ENCODE assay signal across 9 cellular contexts in genomic region chr5:135392256-135392655, GRCh38. TPM values are rescaled to one million over a fixed set of nuclear protein-coding genes. Genes with fewer than 3 reads are reported as not detected.
DNase-seq lines count a peak whose midpoint lies in the region; ATAC-seq and TF ChIP-seq lines count a peak whose summit lies in the region.
"Had no signal": no experiment of that assay in that cellular context is flagged by ENCODE, and none has a peak within 500 bp of the region (broad histone marks: within the 10 kb centered on the region; RNA-seq: fewer than 3 reads in every experiment).

No MANE protein-coding gene starts in this region.

- CTCF ChIA-PET in IMR-90 (lab: Yijun Ruan, JAX) = interaction anchor here (0.6 to 0.8 kb wide), 2 partner anchors 10 to 24 kb away, joined by 3 to 4 read pairs; no protein-coding TSS in a partner anchor

- no TSS peak for BruUV-seq in IMR-90 (replicated peaks; lab: Mats Ljungman, UMichigan)

- 89% methylated on average over 2 of the region's 2 CpGs; no CpG with 5 or more reads in 1 of the 2 experiments for WGBS in IMR-90 (ENCODE audit: extremely low coverage in 2 of 2, insufficient read length in 1 of 2), 2 experiments

- peak overlapping the region; percentile 98 for H2BK5ac ChIP-seq in IMR-90 (ENCODE audit: low read depth, low read length, poor library complexity, severe bottlenecking)

- dilution Hi-C loops in IMR-90 (cut with HindIII; ENCODE audit: low sequenced_read_pairs, unreplicated experiment) = no loop called here

- H3K9me3 ChIP-seq in BLaER1 (no peaks in the 10 kb centered on the region), IMR-90 (ENCODE audit: control insufficient read depth, insufficient read depth, low read length) (no peaks in the 10 kb centered on the region)

- H3K14ac ChIP-seq in IMR-90 (replicated peaks; ENCODE audit: low read depth, low read length) = peak overlapping the region; percentile 89

- H3K4me1 ChIP-seq in BLaER1 (peaks cover 100% of the 10 kb centered on the region), IMR-90 (ENCODE audit: control insufficient read depth, insufficient read depth, low read length) (peaks cover 46% of the 10 kb centered on the region)

- intact Hi-C loops in IMR-90 (cut with micrococcal nuclease) = loop anchor here (2.0 kb wide), 1 partner anchor 37 kb away; no protein-coding TSS in a partner anchor

- ATAC-seq in IMR-90 (ENCODE audit: low read depth) = peak; percentile 36
- ATAC-seq in central memory CD8-positive, alpha-beta T cell (replicated peaks; ENCODE audit: extremely low read depth, poor library complexity, severe bottlenecking) = no peak
- ATAC-seq in GM18873 (IDR thresholded peaks at IDR 0.05; ENCODE audit: low FRiP score, unreplicated experiment) = no peak
- no peak for ATAC-seq in GM21381 (IDR thresholded peaks at IDR 0.05; ENCODE audit: unreplicated experiment)

- no peak overlapping the region for H3K4me3 ChIP-seq in BLaER1
- H3K4me3 ChIP-seq in IMR-90 (ENCODE audit: insufficient read depth, low read depth, low read length) = no peak overlapping the region

- H4K5ac ChIP-seq in IMR-90 (ENCODE audit: low read depth, low read length) = peak overlapping the region; percentile 54; the same call in 1 of the 2 replicates

- peaks cover 79% of the 10 kb centered on the region for H3K36me3 ChIP-seq in BLaER1
- peaks cover 13% of the 10 kb centered on the region for H3K36me3 ChIP-seq in IMR-90 (ENCODE audit: control insufficient read depth, insufficient read depth, low read length)

- peak overlapping the region; percentile 31 for H3K9ac ChIP-seq in BLaER1
- no peak overlapping the region for H3K9ac ChIP-seq in IMR-90 (ENCODE audit: low read depth, low read length)

- peaks cover 66% of the 10 kb centered on the region for H3K9me1 ChIP-seq in IMR-90 (ENCODE audit: insufficient read depth, low read length)

- H2BK20ac ChIP-seq in IMR-90 (ENCODE audit: low read depth, low read length) = peak overlapping the region; percentile 87

- peaks cover 100% of the 10 kb centered on the region for H4K20me1 ChIP-seq in BLaER1
- peaks cover 86% of the 10 kb centered on the region for H4K20me1 ChIP-seq in IMR-90 (ENCODE audit: insufficient read depth, low read length)

- H2AFZ ChIP-seq in IMR-90 (replicated peaks; ENCODE audit: low read length, poor library complexity) = no peak overlapping the region

- no peak for TF ChIP-seq RAD21 in IMR-90 (IDR thresholded peaks at IDR 0.05; ENCODE audit: low read length)

- no peak for TF ChIP-seq CTCF in IMR-90 (conservative IDR thresholded peaks at IDR 0.05; ENCODE audit: low read depth, low read length)

- peak overlapping the region; percentile 27 for H3K27ac Mint-ChIP-seq in central memory CD8-positive, alpha-beta T cell (ENCODE audit: low read depth)

- POLR2A ChIA-PET in IMR-90 (lab: Charles Lee; ENCODE audit: unreplicated experiment) = no interaction called here

- H3K4me1 Mint-ChIP-seq in central memory CD8-positive, alpha-beta T cell = peaks cover 86% of the 10 kb centered on the region

- peaks cover 31 to 95% of the 10 kb centered on the region in 2 experiments for H3K79me1 ChIP-seq in IMR-90 (ENCODE audit: low read depth in 1 of 2, low read length in 2 of 2)

- no peak for TF ChIP-seq POLR2A in IMR-90 (IDR thresholded peaks at IDR 0.05; ENCODE audit: low read depth, low read length)

- peak overlapping the region; percentile 91; the same call in 1 of the 2 replicates for H3K23ac ChIP-seq in IMR-90 (ENCODE audit: low read depth, low read length)

- H3K4ac ChIP-seq in IMR-90 (ENCODE audit: low read depth, low read length) = peak overlapping the region; percentile 94

- peak; percentile 88 for DNase-seq in IMR-90
- DNase-seq in central memory CD8-positive, alpha-beta T cell (ENCODE audit: low spot score in 2 of 2) = no peak
- peak; percentile 90 for DNase-seq in myocyte (ENCODE audit: low read depth)
- no peak for DNase-seq in NCI-H1694 treated with DMSO at 0.1 percent for 48 hours (lab: John Stamatoyannopoulos, UW)
- DNase-seq in ACHN = no peak
- DNase-seq: activated CD4-positive, CD25-positive, alpha-beta regulatory T cell had no signal

- in situ Hi-C loops in IMR-90 (cut with MboI; ENCODE audit: low sequenced_read_pairs) (no loop called here), ACHN (cut with HindIII; ENCODE audit: low pct_ligation_motif_present, low pct_unique_long_range_greater_than_20kb, low sequenced_read_pairs) (no loop called here)

- H3K4me2 ChIP-seq in BLaER1 = peak overlapping the region; percentile 98
- H3K4me2 ChIP-seq in IMR-90 (ENCODE audit: low read depth, low read length) = 0 out of 2 replicates have a peak overlapping the region, but pooled peaks have one; percentile 1

- peak overlapping the region; percentile 7 for H2AK9ac ChIP-seq in IMR-90 (replicated peaks; ENCODE audit: low read depth, low read length, poor library complexity)

- H3K27me3 Mint-ChIP-seq in central memory CD8-positive, alpha-beta T cell = no peaks in the 10 kb centered on the region

- H2BK120ac ChIP-seq in IMR-90 (ENCODE audit: low read depth, low read length) = peak overlapping the region; percentile 94

- no peaks in the 10 kb centered on the region for H3K27me3 ChIP-seq in BLaER1
- no peaks in the 10 kb centered on the region for H3K27me3 ChIP-seq in IMR-90 (ENCODE audit: control insufficient read depth, insufficient read depth, low read length)

- H3K27ac ChIP-seq in BLaER1 (peak overlapping the region; percentile 47; the same call in 1 of the 2 replicates), IMR-90 (ENCODE audit: insufficient read depth, low read length) (peak overlapping the region; percentile 55)

- H4K8ac ChIP-seq in IMR-90 (ENCODE audit: low read depth in 2 of 2, low read length in 2 of 2) = peak overlapping the region in 1 of 2 experiments; percentile 93; a peak in 2 of 4 replicates

- peak overlapping the region; percentile 88 for H2AK5ac ChIP-seq in IMR-90 (ENCODE audit: low read depth, low read length)

- peaks cover 30% of the 10 kb centered on the region for H3K36me3 Mint-ChIP-seq in central memory CD8-positive, alpha-beta T cell (ENCODE audit: insufficient read depth)

- H3K18ac ChIP-seq in IMR-90 (ENCODE audit: low read depth, low read length) = peak overlapping the region; percentile 79

- peak overlapping the region; percentile 12 for H3K4me3 Mint-ChIP-seq in central memory CD8-positive, alpha-beta T cell

- peak overlapping the region; percentile 39; the same call in 1 of the 3 replicates for H2BK15ac ChIP-seq in IMR-90 (ENCODE audit: low read depth, low read length)

- H3K56ac ChIP-seq in IMR-90 (ENCODE audit: extremely low read depth, insufficient read depth, low read length) = no peak overlapping the region

- peak overlapping the region; percentile 89; the same call in 1 of the 2 replicates for H4K91ac ChIP-seq in IMR-90 (ENCODE audit: insufficient read depth, low read depth, low read length)

- no peaks in the 10 kb centered on the region for H3K9me3 Mint-ChIP-seq in central memory CD8-positive, alpha-beta T cell

TF ChIP-seq in IMR-90, 13 proteins besides CTCF, POLR2A, EP300 and RAD21:
- TF ChIP-seq CEBPB (IDR thresholded peaks at IDR 0.05; ENCODE audit: low read depth, low read length) = peak; percentile 44; the same call in 1 of the 2 replicates
- no peak for TF ChIP-seq MXI1 (IDR thresholded peaks at IDR 0.05; ENCODE audit: borderline replicate concordance, low read depth, low read length)

RNA-seq across cellular contexts. Expression of gene MACROH2A1, which starts 6.8 kb away (rescaled TPM):
- total RNA-seq in IMR-90 (2012; rRNA removed) = 126 and 141 TPM in 2 replicates
- 122 and 132 TPM in 2 replicates for polyA plus RNA-seq in IMR-90 (2012; rRNA removed)
- polyA plus RNA-seq in IMR-90 (2012; cell fraction: cytosol; rRNA removed) = 111 and 126 TPM in 2 replicates
- polyA plus RNA-seq in IMR-90 (2012; cell fraction: nucleus; rRNA removed; ENCODE audit: low replicate concordance) = 211 and 389 TPM in 2 replicates
- total RNA-seq in myocyte = 141 and 165 TPM in 2 replicates
- polyA plus RNA-seq in myocyte (2012) = 122 TPM

RNA-seq across cellular contexts. Expression of gene DCANP1, which starts 54.9 kb away (rescaled TPM):
- not detected in 2 replicates for total RNA-seq in IMR-90 (2012; rRNA removed)
- polyA plus RNA-seq in IMR-90 (2012; rRNA removed) = not detected in 2 replicates
- not detected in 2 replicates for polyA plus RNA-seq in IMR-90 (2012; cell fraction: cytosol; rRNA removed)
- not detected in 2 replicates for polyA plus RNA-seq in IMR-90 (2012; cell fraction: nucleus; rRNA removed; ENCODE audit: low replicate concordance)
- total RNA-seq in myocyte = not detected in 2 replicates
- not detected for polyA plus RNA-seq in myocyte (2012)

RNA-seq across cellular contexts. Expression of gene TIFAB, which starts 59.9 kb away (rescaled TPM):
- total RNA-seq in IMR-90 (2012; rRNA removed) = not detected in 2 replicates
- not detected in 2 replicates for polyA plus RNA-seq in IMR-90 (2012; rRNA removed)
- polyA plus RNA-seq in IMR-90 (2012; cell fraction: cytosol; rRNA removed) = not detected in 2 replicates
- not detected in 2 replicates for polyA plus RNA-seq in IMR-90 (2012; cell fraction: nucleus; rRNA removed; ENCODE audit: low replicate concordance)
- total RNA-seq in myocyte = not detected in 2 replicates
- polyA plus RNA-seq in myocyte (2012) = not detected

Comparison
In these comparisons a context has a peak if more than half of its experiments do, and no peak if none do; other contexts are left out.
1. DNase-seq: peak in IMR-90 (single experiment) and myocyte (single experiment); none in central memory CD8-positive, alpha-beta T cell (0 of 2), NCI-H1694 treated with DMSO at 0.1 percent for 48 hours (single experiment) and ACHN (single experiment).